29 cellular contexts compared by ENCODE assay signal in the genomic region with DNA sequence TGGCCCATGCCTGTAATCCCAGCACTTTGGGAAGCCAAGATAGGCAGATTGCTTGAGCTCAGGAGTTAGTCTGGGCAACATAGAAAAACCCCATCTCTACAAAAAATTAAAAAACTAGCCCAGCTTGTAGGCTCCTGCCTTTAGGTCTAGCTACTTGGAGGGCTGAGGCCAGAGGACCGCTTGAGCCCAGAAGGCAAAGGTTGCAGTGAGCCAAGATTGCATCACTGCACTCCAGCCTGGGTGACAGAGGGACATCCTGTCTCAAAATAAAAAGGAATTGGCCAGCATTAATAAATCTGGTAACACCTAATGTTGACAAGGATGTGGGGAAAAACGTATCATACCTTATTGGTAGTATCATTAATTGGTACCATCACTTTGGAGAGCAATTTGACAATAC.
"Had no signal": no experiment of that assay in that cellular context is flagged by ENCODE, and none has a peak within 500 bp of the region (broad histone marks: within the 10 kb centered on the region; RNA-seq: fewer than 3 reads in every experiment).

No MANE protein-coding gene starts in this region.

- H3K4me1 ChIP-seq: pancreas, prostate gland, testis, upper lobe of right lung, uterus had no signal

- FAIRE-seq: pancreas had no signal

- H3K27ac ChIP-seq: neutrophil, pancreas, prostate gland, skin epidermis, spleen, suprapubic skin, testis, tibial artery, transverse colon, upper lobe of right lung, uterus had no signal

- ATAC-seq: naive thymus-derived CD8-positive, alpha-beta T cell; natural killer cell treated with Interleukin-12 subunit alpha and Interleukin-12 subunit beta and Interleukin-15 and Interleukin-18, amount 100 ng/mL, for 72 hours; pancreas; right cardiac atrium; sciatic nerve; stimulated activated memory B cell treated with anti-CD40 and anti-IgM and Interleukin-4, amounts not matched to agents 10 μg/mL and 1 μg/mL and 100 μg/mL, for 72 hours; stimulated activated naive CD8-positive, alpha-beta T cell treated with anti-CD3 and anti-CD28 coated beads, Interleukin-15, amount 100 ng/mL, for 72 hours; stimulated activated naive CD8-positive, alpha-beta T cell treated with anti-CD3 and anti-CD28 coated beads, Interleukin-15, Interleukin-2, amounts not matched to agents 100 U/mL and 50 U/mL, for 24 hours; upper lobe of right lung had no signal

- H3K4me3 ChIP-seq: pancreas, prostate gland, skin epidermis, smooth muscle cell, spleen, suprapubic skin, testis, tibial artery, transverse colon, upper lobe of right lung, uterus had no signal

- H3K4me2 ChIP-seq: smooth muscle cell had no signal

- H3K36me3 ChIP-seq: neutrophil, pancreas, prostate gland, spleen, suprapubic skin, tibial artery, transverse colon, upper lobe of right lung, uterus had no signal

- H3K27me3 ChIP-seq: neutrophil, pancreas, spleen, suprapubic skin, testis, tibial artery, transverse colon, upper lobe of right lung, uterus had no signal

- H3K9me3 ChIP-seq: neutrophil, pancreas, prostate gland, spleen, suprapubic skin, testis, tibial artery, transverse colon, upper lobe of right lung, uterus had no signal

- DNase-seq: naive thymus-derived CD8-positive, alpha-beta T cell; nephron progenitor cell; nucleus accumbens; pancreas; retina; right cardiac atrium; spleen; stimulated activated CD4-positive, alpha-beta T cell treated with anti-CD3 and anti-CD28 coated beads, Interleukin-12 subunit alpha, Interleukin-12 subunit beta, amount 100 ng/mL, for 4 hours; stimulated activated CD4-positive, alpha-beta T cell treated with anti-CD3 and anti-CD28 coated beads, Interleukin-1b, Interleukin-23, amount 100 ng/mL, for 48 hours; stimulated activated CD4-positive, alpha-beta T cell treated with anti-CD3 and anti-CD28 coated beads, Interleukin-4, amount 100 ng/mL, for 1 hour; stimulated activated CD4-positive, alpha-beta T cell treated with anti-CD3 and anti-CD28 coated beads, Interleukin-4, amount 100 ng/mL, for 4 hours; stimulated activated CD8-positive, alpha-beta memory T cell treated with anti-CD3 and anti-CD28 coated beads, Interleukin-4, amount 100 ng/mL, for 48 hours; stimulated activated naive CD4-positive, alpha-beta T cell; stimulated activated naive CD8-positive, alpha-beta T cell treated with anti-CD3 and anti-CD28 coated beads, Interleukin-15, amount 100 ng/mL, for 72 hours; stimulated activated naive CD8-positive, alpha-beta T cell treated with anti-CD3 and anti-CD28 coated beads, Interleukin-15, Interleukin-2, amounts not matched to agents 100 U/mL and 50 U/mL, for 24 hours; substantia nigra; testis; tibial artery; transverse colon; upper lobe of right lung; uterus had no signal
